8 cellular contexts compared by ENCODE assay signal in the genomic region with DNA sequence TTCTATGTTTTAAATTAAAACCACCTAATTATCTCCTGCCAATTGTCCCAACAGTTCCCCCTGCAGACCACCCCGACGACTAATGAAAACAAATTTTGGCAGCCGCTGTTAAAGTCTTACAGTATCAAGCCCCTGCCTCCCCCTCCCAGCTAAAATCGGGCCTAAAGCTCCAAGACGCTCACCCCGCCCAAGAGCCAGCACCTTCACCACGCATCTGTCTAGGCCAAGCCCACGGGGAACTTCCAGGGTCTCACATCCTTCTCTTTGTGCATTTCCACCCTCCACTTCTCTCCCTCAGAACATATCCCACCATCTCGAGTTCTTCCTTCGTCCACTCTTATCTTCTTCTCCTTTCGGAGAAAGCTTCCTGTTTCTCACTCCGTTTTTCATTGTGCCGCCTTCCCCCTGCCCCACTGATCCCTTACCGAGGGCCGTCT. TPM values are rescaled to one million over a fixed set of nuclear protein-coding genes. Genes with fewer than 3 reads are reported as not detected.
DNase-seq lines count a peak whose midpoint lies in the region; ATAC-seq and TF ChIP-seq lines count a peak whose summit lies in the region.

No MANE protein-coding gene starts in this region.

- peak overlapping the region; percentile 99 for H3K27ac ChIP-seq in temporal lobe (ENCODE audit: low read depth, low read length)

- peaks cover 51% of the 10 kb centered on the region for H3K36me3 Mint-ChIP-seq in central memory CD8-positive, alpha-beta T cell (ENCODE audit: insufficient read depth)
- H3K36me3 Mint-ChIP-seq in mesothelial cell of epicardium = peaks cover 16% of the 10 kb centered on the region

- peak overlapping the region; percentile 100 for H3K27ac Mint-ChIP-seq in central memory CD8-positive, alpha-beta T cell (ENCODE audit: low read depth)
- H3K27ac Mint-ChIP-seq in mesothelial cell of epicardium = peak overlapping the region; percentile 99

- DNase-seq in DMS53 (lab: John Stamatoyannopoulos, UW) (peak; percentile 39), DMS53 treated with DMSO at 0.1 percent for 48 hours (lab: John Stamatoyannopoulos, UW; ENCODE audit: unreplicated experiment) (no peak), SKM-1 (lab: John Stamatoyannopoulos, UW; ENCODE audit: unreplicated experiment) (peak; percentile 70), mesothelial cell of epicardium (ENCODE audit: low spot score in 2 of 2, unreplicated experiment in 2 of 2) (no peak), NCI-H187 treated with DMSO at 0.1 percent for 48 hours (lab: John Stamatoyannopoulos, UW) (no peak)
- DNase-seq in central memory CD8-positive, alpha-beta T cell (ENCODE audit: low spot score in 2 of 2) = peak in 1 of 2 donors; percentile 14

- peak overlapping the region; percentile 98 for H3K4me3 Mint-ChIP-seq in central memory CD8-positive, alpha-beta T cell
- peak overlapping the region; percentile 96 for H3K4me3 Mint-ChIP-seq in mesothelial cell of epicardium

- no peaks in the 10 kb centered on the region for H3K27me3 Mint-ChIP-seq in central memory CD8-positive, alpha-beta T cell
- H3K27me3 Mint-ChIP-seq in mesothelial cell of epicardium (ENCODE audit: low read depth) = no peaks in the 10 kb centered on the region

- H3K9me3 Mint-ChIP-seq in central memory CD8-positive, alpha-beta T cell = no peaks in the 10 kb centered on the region
- H3K9me3 Mint-ChIP-seq in mesothelial cell of epicardium = no peaks in the 10 kb centered on the region

- peak; percentile 0 for ATAC-seq in HG03354 (IDR thresholded peaks at IDR 0.05; ENCODE audit: poor library complexity, severe bottlenecking, unreplicated experiment)
- no peak for ATAC-seq in central memory CD8-positive, alpha-beta T cell (replicated peaks; ENCODE audit: extremely low read depth, poor library complexity, severe bottlenecking)

- no peak for TF ChIP-seq CTCF in mesothelial cell of epicardium (IDR thresholded peaks at IDR 0.05; ENCODE audit: unreplicated experiment)

- H3K4me1 Mint-ChIP-seq in central memory CD8-positive, alpha-beta T cell = peaks cover 57% of the 10 kb centered on the region
- peaks cover 41% of the 10 kb centered on the region for H3K4me1 Mint-ChIP-seq in mesothelial cell of epicardium

RNA-seq across cellular contexts. Expression of a gene that starts 0.4 kb away (rescaled TPM):
- 132 to 147 TPM (median 134 TPM) in 3 replicates for total RNA-seq in mesothelial cell of epicardium
- 72.3 TPM for total RNA-seq in temporal lobe

RNA-seq across cellular contexts. Expression of a gene that starts 1.6 kb away (rescaled TPM):
- 22.3 to 29.4 TPM (median 25.9 TPM) in 3 replicates for total RNA-seq in mesothelial cell of epicardium
- 32.2 TPM for total RNA-seq in temporal lobe

Comparison
In these comparisons a context has a peak if more than half of its experiments do, and no peak if none do; other contexts are left out.
1. DNase-seq: peak in DMS53 (single experiment) and SKM-1 (single experiment); none in DMS53 treated with DMSO at 0.1 percent for 48 hours (single experiment), mesothelial cell of epicardium (0 of 2) and NCI-H187 treated with DMSO at 0.1 percent for 48 hours (single experiment).